ENCODE assay signal across 8 cellular contexts in the genomic region with DNA sequence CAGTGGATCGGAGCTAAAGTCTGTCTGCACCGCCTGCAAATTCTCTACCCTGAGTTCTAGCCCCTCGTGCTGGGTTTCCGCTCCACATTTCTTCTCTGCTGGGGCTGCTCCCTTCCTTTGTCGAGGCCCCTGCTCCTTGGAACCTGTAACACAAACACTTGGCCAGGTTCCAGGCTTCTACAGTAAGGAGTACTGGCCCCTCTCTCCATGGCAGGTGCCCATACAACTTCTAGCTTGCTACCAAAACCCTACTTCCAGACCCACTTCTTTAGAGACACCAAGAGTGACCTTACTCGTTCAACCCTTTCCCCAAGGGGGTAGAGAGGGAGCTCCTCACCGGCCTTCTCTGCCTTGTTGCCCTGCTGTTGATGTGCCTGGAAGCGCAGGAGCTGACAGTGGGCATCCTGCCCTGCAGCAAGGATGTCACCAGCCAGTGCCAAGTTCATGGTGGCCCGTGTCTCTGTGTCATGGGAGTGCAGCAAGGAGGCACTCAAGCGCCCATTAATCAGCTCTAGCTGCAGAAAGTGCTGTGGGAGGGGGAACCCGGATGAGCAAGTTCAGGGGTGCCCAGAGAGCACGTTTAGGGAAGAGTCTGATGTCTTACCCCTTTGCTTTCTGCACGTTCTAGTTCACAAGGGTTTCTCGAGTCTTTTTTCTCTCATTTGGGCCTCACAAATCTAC. TPM values are rescaled to one million over a fixed set of nuclear protein-coding genes. Genes with fewer than 3 reads are reported as not detected.
DNase-seq lines count a peak whose midpoint lies in the region; ATAC-seq and TF ChIP-seq lines count a peak whose summit lies in the region.

No MANE protein-coding gene starts in this region.

- H3K9me3 ChIP-seq in adrenal gland (replicated peaks in 1 of 3), result no peaks in the 10 kb centered on the region
- H3K9me3 ChIP-seq in stomach, result no peaks in the 10 kb centered on the region

- WGBS in adrenal gland, 4 donors, result 35 to 43% (median 40%) methylated on average over 14 of the region's 14 CpGs
- WGBS in stomach, 5 donors, result 27 to 36% (median 34%) methylated on average over 14 of the region's 14 CpGs

- TF ChIP-seq POLR2A in adrenal gland (IDR thresholded peaks at IDR 0.05), result no peak
- TF ChIP-seq POLR2A in stomach (IDR thresholded peaks at IDR 0.05), result no peak

- TF ChIP-seq EP300 in stomach (IDR thresholded peaks at IDR 0.05), result no peak

- peak; percentile 52 for ATAC-seq in left lobe of liver
- no peak for ATAC-seq in GM18498 (IDR thresholded peaks at IDR 0.05; ENCODE audit: unreplicated experiment)

- H3K27me3 ChIP-seq in adrenal gland (no peaks in the 10 kb centered on the region), stomach (no peaks in the 10 kb centered on the region)

- peak overlapping the region in 2 of 4 donors; percentile 89 to 93 for H3K4me3 ChIP-seq in adrenal gland
- H3K4me3 ChIP-seq in stomach, result peak overlapping the region; percentile 64 to 100 (median 88)

- H3K27ac ChIP-seq in adrenal gland, result peak overlapping the region in 2 of 5 donors; percentile 77 to 94
- peak overlapping the region in 4 of 5 donors; percentile 86 to 95 (median 92) for H3K27ac ChIP-seq in stomach

- peaks cover 0 to 32% of the 10 kb centered on the region in 2 donors for H3K36me3 ChIP-seq in adrenal gland (replicated peaks in 1 of 2)
- H3K36me3 ChIP-seq in stomach, result peaks cover 30 to 43% (median 37%) of the 10 kb centered on the region in 4 donors

- H3K4me1 ChIP-seq in adrenal gland (replicated peaks in 1 of 2) (peaks cover 8 to 15% of the 10 kb centered on the region in 2 donors), stomach (peaks cover 10 to 25% (median 20%) of the 10 kb centered on the region in 4 donors)

- intact Hi-C loops in adrenal gland (cut with DNase I), result no loop called here
- intact Hi-C loops in stomach (cut with DNase I; ENCODE audit: low total_unique reads), result no loop called here

- DNase-seq in stimulated activated CD4-positive, alpha-beta T cell treated with anti-CD3 and anti-CD28 coated beads, Interleukin-15, amount 100 ng/mL, for 24 hours, result peak; percentile 47
- DNase-seq in stimulated activated CD4-positive, alpha-beta T cell treated with anti-CD3 and anti-CD28 coated beads, Interleukin-12 subunit alpha, Interleukin-12 subunit beta, amount 100 ng/mL, for 4 hours, result no peak
- peak in 4 of 7 donors; percentile 20 to 48 (median 36) for DNase-seq in adrenal gland
- peak; percentile 71 for DNase-seq in left lobe of liver (ENCODE audit: low spot score)
- no peak for DNase-seq in stomach
- DNase-seq in DMS153 treated with DMSO at 0.1 percent for 48 hours (lab: John Stamatoyannopoulos, UW; ENCODE audit: unreplicated experiment), result no peak
- DNase-seq in NCI-H2107 (lab: John Stamatoyannopoulos, UW), result no peak

- TF ChIP-seq CTCF in adrenal gland (IDR thresholded peaks at IDR 0.05) (no peak), stomach (IDR thresholded peaks at IDR 0.05) (no peak)

RNA-seq across cellular contexts. Expression of a gene that starts 1.1 kb away (rescaled TPM):
- total RNA-seq in adrenal gland (10 to 100 TPM; 47.0 to 91.5 (median 70.5) TPM), left lobe of liver (43.9 TPM), stomach (100 to 1,000 TPM in 1 of 5 donors, 10 to 100 TPM in 4; 14.2 to 107 (median 29.4) TPM)
- polyA plus RNA-seq in adrenal gland (10 to 100 TPM; 44.1 to 68.5 (median 67.8) TPM), stomach (10 to 100 TPM; 37.3 to 48.4 (median 44.6) TPM)

RNA-seq across cellular contexts. Expression of a gene that starts 5.9 kb away (rescaled TPM):
- total RNA-seq in adrenal gland (not detected), left lobe of liver (not detected), stomach (not detected)
- polyA plus RNA-seq in adrenal gland (not detected), stomach (not detected)

RNA-seq across cellular contexts. Expression of a gene that starts 9.7 kb away (rescaled TPM):
- total RNA-seq in adrenal gland, result 1 to 10 TPM in 6 of 8 donors, under 1 TPM in 1, not detected in 1; 0.79 to 3.3 (median 1.5) TPM
- 1 to 10 TPM in 2 of 3 donors, under 1 TPM in 1; 0.90 to 6.0 (median 4.4) TPM for polyA plus RNA-seq in adrenal gland
- total RNA-seq in left lobe of liver, result 3.6 TPM
- total RNA-seq in stomach, result not detected
- under 1 TPM in 2 of 3 donors, not detected in 1; 0.23 to 0.75 TPM for polyA plus RNA-seq in stomach

RNA-seq across cellular contexts. Expression of a gene that starts 14.4 kb away (rescaled TPM):
- total RNA-seq in adrenal gland, result 1 to 10 TPM in 4 of 8 donors, under 1 TPM in 3, not detected in 1; 0.52 to 4.7 (median 1.1) TPM
- 1 to 10 TPM; 1.8 to 2.0 (median 2.0) TPM for polyA plus RNA-seq in adrenal gland
- 5.5 TPM for total RNA-seq in left lobe of liver
- total RNA-seq in stomach, result 1 to 10 TPM in 3 of 5 donors, not detected in 2; 1.4 to 4.1 (median 2.6) TPM
- 1 to 10 TPM; 2.3 to 3.2 (median 2.4) TPM for polyA plus RNA-seq in stomach

RNA-seq across cellular contexts. Expression of a gene that starts 15.5 kb away (rescaled TPM):
- total RNA-seq in adrenal gland (under 1 TPM in 6 of 8 donors, not detected in 2; under 0.01 to 0.35 (median 0.11) TPM), left lobe of liver (0.10 TPM), stomach (not detected)
- polyA plus RNA-seq in adrenal gland (under 1 TPM in 2 of 3 donors, not detected in 1; 0.03 to 0.24 TPM), stomach (under 1 TPM in 1 of 3 donors, not detected in 2; 0.03 TPM)

Comparison
In these comparisons a context has a peak if more than half of its experiments do, and no peak if none do; other contexts are left out.
1. DNase-seq: peak in stimulated activated CD4-positive, alpha-beta T cell treated with anti-CD3 and anti-CD28 coated beads, Interleukin-15, amount 100 ng/mL, for 24 hours (single experiment), adrenal gland (4 of 7) and left lobe of liver (single experiment); none in stimulated activated CD4-positive, alpha-beta T cell treated with anti-CD3 and anti-CD28 coated beads, Interleukin-12 subunit alpha, Interleukin-12 subunit beta, amount 100 ng/mL, for 4 hours (single experiment), stomach (single experiment), DMS153 treated with DMSO at 0.1 percent for 48 hours (single experiment) and NCI-H2107 (single experiment).